Comparison of ENCODE assay signal across 8 cellular contexts in the genomic region with DNA sequence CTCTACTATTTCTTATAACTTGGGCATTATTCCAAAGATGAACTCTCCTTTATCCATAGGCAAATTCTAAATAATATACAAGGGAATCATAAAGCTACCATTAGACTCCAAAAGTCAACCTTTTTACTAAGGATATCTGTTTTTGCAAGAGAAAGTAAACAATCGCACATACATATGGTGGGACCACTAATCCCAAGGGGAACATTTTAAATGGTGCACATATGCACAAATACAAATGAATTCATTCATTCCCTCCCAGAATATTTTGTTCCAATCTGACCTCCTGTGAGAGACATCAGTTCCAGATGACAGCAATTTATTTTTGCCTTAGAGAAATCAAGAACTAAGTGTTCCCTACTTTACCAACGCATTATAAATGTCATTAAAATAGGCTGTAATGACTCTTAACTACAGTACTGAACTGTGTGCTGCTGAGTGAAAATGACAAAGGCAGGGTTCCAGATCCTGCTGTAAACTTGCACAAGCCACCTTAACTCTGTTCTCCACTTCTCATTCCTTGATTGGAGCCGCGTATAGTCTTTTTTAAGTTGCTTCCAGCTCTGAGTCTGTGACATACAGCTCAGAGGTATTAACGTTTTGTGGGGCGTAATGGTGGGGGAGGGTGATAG.
DNase-seq lines count a peak whose midpoint lies in the region; ATAC-seq, FAIRE-seq and TF ChIP-seq lines count a peak whose summit lies in the region.

No MANE protein-coding gene starts in this region.

- DNase-seq in GM19239 (ENCODE audit: insufficient read length, low spot score): no peak
- no peak for DNase-seq in SK-N-MC (ENCODE audit: low read depth, low spot score)
- no peak for DNase-seq in fibroblast of pulmonary artery (ENCODE audit: low read depth)
- DNase-seq in retinal pigment epithelial cell (ENCODE audit: low read depth): no peak
- no peak for DNase-seq in COR-L47 (lab: John Stamatoyannopoulos, UW)
- no peak for DNase-seq in NCI-H748 treated with DMSO at 0.1 percent for 48 hours (lab: John Stamatoyannopoulos, UW)
- DNase-seq in RWPE1 (ENCODE audit: low spot score): no peak

- FAIRE-seq in GM19239 (lab: Jason Lieb, UNC): peak; percentile 76

- ATAC-seq in HG02588 (IDR thresholded peaks at IDR 0.05; ENCODE audit: unreplicated experiment): no peak

- H3K27ac ChIP-seq in SK-N-MC (no peak overlapping the region), RWPE1 (no peak overlapping the region)

- POLR2A ChIA-PET in RWPE1 (lab: Yijun Ruan, JAX; ENCODE audit: low non-redundant PET): no interaction called here

- CTCF ChIA-PET in RWPE1 (lab: Yijun Ruan, JAX): no interaction called here

- H3K36me3 ChIP-seq in SK-N-MC (ENCODE audit: insufficient read depth, low read length): peaks cover 39% of the 10 kb centered on the region

- peak overlapping the region; percentile 98 for H3K9ac ChIP-seq in SK-N-MC (ENCODE audit: insufficient read length)

- H3K4me3 ChIP-seq in SK-N-MC (peak overlapping the region; percentile 89), fibroblast of pulmonary artery (replicated peaks; ENCODE audit: low read depth, low read length) (peak overlapping the region; percentile 99), retinal pigment epithelial cell (ENCODE audit: low read length) (peak overlapping the region; percentile 94)

- no peaks in the 10 kb centered on the region for H3K9me3 ChIP-seq in SK-N-MC (ENCODE audit: low read depth, low read length)

- TF ChIP-seq CTCF in fibroblast of pulmonary artery (IDR thresholded peaks at IDR 0.05; ENCODE audit: low read length, missing control alignments): no peak
- no peak for TF ChIP-seq CTCF in retinal pigment epithelial cell (conservative IDR thresholded peaks at IDR 0.05; ENCODE audit: low read depth, low read length)
- TF ChIP-seq CTCF in RWPE1 (conservative IDR thresholded peaks at IDR 0.05; ENCODE audit: low read depth): no peak
